30 cellular contexts compared by ENCODE assay signal in genomic region chr5:20655211-20655610, GRCh38.
"Had no signal": no experiment of that assay in that cellular context is flagged by ENCODE, and none has a peak within 500 bp of the region (broad histone marks: within the 10 kb centered on the region; RNA-seq: fewer than 3 reads in every experiment).

No MANE protein-coding gene starts in this region.

- H3K9me3 ChIP-seq: left lung, pancreas, prostate gland, testis, thyroid gland, upper lobe of right lung had no signal

- H3K27ac Mint-ChIP-seq: naive thymus-derived CD8-positive, alpha-beta T cell; nephron; stimulated activated naive B cell treated with anti-CD40 and anti-IgM and Interleukin-4, amounts not matched to agents 10 μg/mL and 1 μg/mL and 100 μg/mL, for 72 hours had no signal

- H3K27ac ChIP-seq: left lung, lower lobe of right lung, pancreas, prostate gland, skin epidermis, stomach, testis, thyroid gland, transverse colon, upper lobe of right lung had no signal

- DNase-seq: hippocampal formation; left colon; left lung; lower lobe of right lung; mammary epithelial cell; mesenchymal stem cell; naive thymus-derived CD8-positive, alpha-beta T cell; nucleus accumbens; pancreas; posterior cingulate gyrus; retina; right cardiac atrium; stimulated activated CD4-positive, alpha-beta T cell treated with anti-CD3 and anti-CD28 coated beads, Interleukin-12 subunit alpha, Interleukin-12 subunit beta, amount 100 ng/mL, for 4 hours; stimulated activated CD4-positive, alpha-beta T cell treated with anti-CD3 and anti-CD28 coated beads, Interleukin-15, amount 100 ng/mL, for 24 hours; stimulated activated CD4-positive, alpha-beta T cell treated with anti-CD3 and anti-CD28 coated beads, Interleukin-2, amount 100 ng/mL, for 24 hours; stimulated activated CD4-positive, alpha-beta T cell treated with anti-CD3 and anti-CD28 coated beads, Interleukin-4, amount 100 ng/mL, for 1 hour; stimulated activated naive B cell treated with anti-CD40 and anti-IgM and Interleukin-4, amounts not matched to agents 10 μg/mL and 1 μg/mL and 100 μg/mL, for 72 hours; stimulated activated naive CD8-positive, alpha-beta T cell treated with anti-CD3 and anti-CD28 coated beads, Interleukin-15, Interleukin-2, amounts not matched to agents 100 U/mL and 50 U/mL, for 24 hours; stomach; testis; thyroid gland; transverse colon; upper lobe of right lung had no signal

- ATAC-seq: left colon; left lung; lower lobe of right lung; naive thymus-derived CD8-positive, alpha-beta T cell; pancreas; right cardiac atrium; sciatic nerve; stimulated activated naive B cell treated with anti-CD40 and anti-IgM and Interleukin-4, amounts not matched to agents 10 μg/mL and 1 μg/mL and 100 μg/mL, for 72 hours; stimulated activated naive CD8-positive, alpha-beta T cell treated with anti-CD3 and anti-CD28 coated beads, Interleukin-15, Interleukin-2, amounts not matched to agents 100 U/mL and 50 U/mL, for 24 hours; upper lobe of right lung had no signal

- H3K27me3 Mint-ChIP-seq: naive thymus-derived CD8-positive, alpha-beta T cell; stimulated activated naive B cell treated with anti-CD40 and anti-IgM and Interleukin-4, amounts not matched to agents 10 μg/mL and 1 μg/mL and 100 μg/mL, for 72 hours had no signal

- H3K4me1 Mint-ChIP-seq: naive thymus-derived CD8-positive, alpha-beta T cell; neural crest cell; stimulated activated naive B cell treated with anti-CD40 and anti-IgM and Interleukin-4, amounts not matched to agents 10 μg/mL and 1 μg/mL and 100 μg/mL, for 72 hours had no signal

- H3K36me3 ChIP-seq: left lung, lower lobe of right lung, pancreas, prostate gland, stomach, thyroid gland, transverse colon, upper lobe of right lung had no signal

- H3K4me1 ChIP-seq: left lung, lower lobe of right lung, pancreas, prostate gland, stomach, testis, thyroid gland, transverse colon, upper lobe of right lung had no signal

- H3K36me3 Mint-ChIP-seq: naive thymus-derived CD8-positive, alpha-beta T cell; stimulated activated naive B cell treated with anti-CD40 and anti-IgM and Interleukin-4, amounts not matched to agents 10 μg/mL and 1 μg/mL and 100 μg/mL, for 72 hours had no signal

- H3K27me3 ChIP-seq: left lung, pancreas, stomach, testis, thyroid gland, transverse colon, upper lobe of right lung had no signal

- H3K4me3 Mint-ChIP-seq: naive thymus-derived CD8-positive, alpha-beta T cell; nephron; neural crest cell; stimulated activated naive B cell treated with anti-CD40 and anti-IgM and Interleukin-4, amounts not matched to agents 10 μg/mL and 1 μg/mL and 100 μg/mL, for 72 hours had no signal

- FAIRE-seq: keratinocyte, urothelium cell line had no signal

- H3K4me3 ChIP-seq: left lung, lower lobe of right lung, pancreas, prostate gland, skin epidermis, stomach, testis, thyroid gland, transverse colon, upper lobe of right lung had no signal
